Comparison of ENCODE assay signal across 24 cellular contexts in the genomic region with DNA sequence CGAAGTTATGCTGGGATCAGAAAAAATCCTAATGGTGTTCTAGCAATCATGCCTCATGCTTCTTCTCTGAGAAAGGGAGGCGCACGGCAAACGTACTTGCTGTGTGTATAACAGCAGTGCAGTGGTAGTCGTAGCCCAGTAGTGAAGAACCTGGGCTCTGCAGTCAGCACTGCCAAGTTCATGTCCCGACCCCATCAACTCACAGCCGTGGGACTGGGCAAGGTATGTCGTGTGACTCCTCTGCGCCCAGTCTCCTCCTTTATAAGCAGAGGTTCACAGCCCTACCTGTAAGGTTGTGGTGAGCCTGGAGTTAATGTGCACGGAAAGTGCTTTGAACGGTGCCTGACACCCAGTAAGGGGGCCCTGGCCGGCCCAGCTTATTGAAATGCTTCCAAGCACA. TPM values are rescaled to one million over a fixed set of nuclear protein-coding genes. Genes with fewer than 3 reads are reported as not detected.
DNase-seq lines count a peak whose midpoint lies in the region; ATAC-seq and TF ChIP-seq lines count a peak whose summit lies in the region.
"Had no signal": no experiment of that assay in that cellular context is flagged by ENCODE, and none has a peak within 500 bp of the region (broad histone marks: within the 10 kb centered on the region; RNA-seq: fewer than 3 reads in every experiment).

No MANE protein-coding gene starts in this region.

- TF ChIP-seq POLR2A in body of pancreas (IDR thresholded peaks at IDR 0.05), result no peak

- H3K79me2 ChIP-seq in hepatocyte, result peaks cover 30% of the 10 kb centered on the region

- H3K9ac ChIP-seq in NT2/D1 (ENCODE audit: insufficient read length, low read depth), result peak overlapping the region; percentile 26

- no peak overlapping the region for H3K4me3 ChIP-seq in NT2/D1 (ENCODE audit: insufficient read length, low read depth)
- H3K4me3 ChIP-seq in body of pancreas, result no peak overlapping the region
- no peak overlapping the region for H3K4me3 ChIP-seq in hepatocyte
- H3K4me3 ChIP-seq in thoracic aorta, result no peak overlapping the region
- H3K4me3 ChIP-seq: breast epithelium had no signal

- DNase-seq in NT2/D1 (ENCODE audit: low read depth, low spot score), result no peak
- no peak for DNase-seq in body of pancreas
- no peak for DNase-seq in hepatocyte (ENCODE audit: low spot score)
- no peak for DNase-seq in thoracic aorta (ENCODE audit: low spot score)
- no peak for DNase-seq in NOMO-1 treated with dmso at 0.1 percent for 144 hours (lab: John Stamatoyannopoulos, UW; ENCODE audit: unreplicated experiment)
- no peak for DNase-seq in stimulated activated CD4-positive, alpha-beta T cell treated with anti-CD3 and anti-CD28 coated beads, Interleukin-2, amount 100 ng/mL, for 24 hours
- DNase-seq: activated CD4-positive, alpha-beta T cell treated with anti-CD3 and anti-CD28 coated beads, Interleukin-2, amount 10 ng/mL, durations not matched to agents 7 days and 5 days; activated effector memory CD4-positive, alpha-beta T cell treated with Interleukin-2 at 50 U/mL for 16 hours; activated naive CD8-positive, alpha-beta T cell treated with anti-CD3 and anti-CD28 coated beads, Interleukin-2, amount 50 U/mL, for 24 hours; DND-41; hippocampal formation; islet precursor cell; mesendoderm; NCI-H1417 treated with DMSO at 0.1 percent for 48 hours; NCI-H2171 treated with DMSO at 0.1 percent for 48 hours; NCI-H69; SIG-M5; stimulated activated CD4-positive, alpha-beta T cell treated with anti-CD3 and anti-CD28 coated beads, Interleukin-1b, Interleukin-23, amount 100 ng/mL, for 48 hours; stimulated activated naive CD4-positive, alpha-beta T cell; T-helper 1 cell had no signal

- peak overlapping the region; percentile 40 for H3K4me2 ChIP-seq in hepatocyte

- ATAC-seq in body of pancreas (no peak), thoracic aorta (ENCODE audit: insufficient number of reproducible peaks, low FRiP score, low read depth) (no peak), HG03378 (IDR thresholded peaks at IDR 0.05; ENCODE audit: unreplicated experiment) (no peak), HG02973 (IDR thresholded peaks at IDR 0.05; ENCODE audit: unreplicated experiment) (no peak)
- ATAC-seq: activated naive CD8-positive, alpha-beta T cell treated with anti-CD3 and anti-CD28 coated beads, Interleukin-2, amount 50 U/mL, for 24 hours; natural killer cell treated with Interleukin-12 subunit alpha and Interleukin-12 subunit beta and Interleukin-15 and Interleukin-18, amount 100 ng/mL, for 72 hours had no signal

- H3K4me1 ChIP-seq in NT2/D1 (ENCODE audit: insufficient read depth, insufficient read length), result peaks cover 15% of the 10 kb centered on the region
- H3K4me1 ChIP-seq in body of pancreas, result peaks cover 48% of the 10 kb centered on the region
- peaks cover 37% of the 10 kb centered on the region for H3K4me1 ChIP-seq in hepatocyte (ENCODE audit: insufficient read depth)
- H3K4me1 ChIP-seq in thoracic aorta (ENCODE audit: control insufficient read depth in 1 of 2, low read depth in 2 of 2), result peaks cover 53 to 88% of the 10 kb centered on the region in 2 donors
- H3K4me1 ChIP-seq: breast epithelium had no signal

- no peaks in the 10 kb centered on the region for H3K9me2 ChIP-seq in hepatocyte (replicated peaks; ENCODE audit: insufficient read depth)

- H3K36me3 ChIP-seq in NT2/D1 (ENCODE audit: insufficient read depth, insufficient read length, low read length) (peaks cover 30% of the 10 kb centered on the region), body of pancreas (replicated peaks in 1 of 2; ENCODE audit: insufficient read depth in 1 of 2, low read depth in 2 of 2) (peaks cover 0 to 2% of the 10 kb centered on the region in 2 donors), hepatocyte (replicated peaks; ENCODE audit: insufficient read depth, low read depth) (no peaks in the 10 kb centered on the region), thoracic aorta (no peaks in the 10 kb centered on the region)
- H3K36me3 ChIP-seq: breast epithelium had no signal

- H4K20me1 ChIP-seq in hepatocyte (ENCODE audit: insufficient read depth, poor library complexity, severe bottlenecking), result no peaks in the 10 kb centered on the region

- H3K27me3 ChIP-seq in NT2/D1 (ENCODE audit: insufficient read depth, insufficient read length), result no peaks in the 10 kb centered on the region
- no peaks in the 10 kb centered on the region for H3K27me3 ChIP-seq in body of pancreas
- H3K27me3 ChIP-seq in hepatocyte, result no peaks in the 10 kb centered on the region
- no peaks in the 10 kb centered on the region for H3K27me3 ChIP-seq in thoracic aorta (replicated peaks; ENCODE audit: insufficient read depth)
- H3K27me3 ChIP-seq: breast epithelium had no signal

- intact Hi-C loops in body of pancreas (cut with DNase I), result no loop called here

- no peak overlapping the region for H2AFZ ChIP-seq in hepatocyte

- no peak for TF ChIP-seq CTCF in body of pancreas (IDR thresholded peaks at IDR 0.05)
- TF ChIP-seq CTCF in hepatocyte (IDR thresholded peaks at IDR 0.05; ENCODE audit: poor library complexity), result no peak
- TF ChIP-seq CTCF in thoracic aorta (IDR thresholded peaks at IDR 0.05), result no peak

- 72 to 79% methylated on average over 12 of the region's 12 CpGs for WGBS in body of pancreas, 2 donors
- 76% methylated on average over 12 of the region's 12 CpGs for WGBS in hepatocyte (ENCODE audit: low lambda C conversion rate, missing lambda C conversion rate)

- H3K27ac ChIP-seq in body of pancreas (peak overlapping the region in 3 of 4 donors; percentile 14 to 85 (median 84)), hepatocyte (peak overlapping the region; percentile 52), thoracic aorta (peak overlapping the region; percentile 77 to 83)
- H3K27ac ChIP-seq: breast epithelium had no signal

- H3K9me3 ChIP-seq in NT2/D1 (ENCODE audit: insufficient read depth, low read length), result no peaks in the 10 kb centered on the region
- H3K9me3 ChIP-seq in body of pancreas, result no peaks in the 10 kb centered on the region
- H3K9me3 ChIP-seq in hepatocyte (ENCODE audit: low read depth), result no peaks in the 10 kb centered on the region
- H3K9me3 ChIP-seq in thoracic aorta, result no peaks in the 10 kb centered on the region
- H3K9me3 ChIP-seq: breast epithelium had no signal

RNA-seq across cellular contexts. Expression of a gene that starts 26.7 kb away (rescaled TPM):
- total RNA-seq in body of pancreas, result 10 to 100 TPM; 13.8 to 16.9 TPM
- 26.4 and 27.3 TPM in 2 replicates for total RNA-seq in hepatocyte
- 30.9 and 34.7 TPM in 2 replicates for polyA plus RNA-seq in hepatocyte
- total RNA-seq in thoracic aorta, result 10 to 100 TPM; 43.6 to 48.1 TPM

RNA-seq across cellular contexts. Expression of a gene that starts 51.8 kb away (rescaled TPM):
- total RNA-seq in body of pancreas, result 1 to 10 TPM in 1 of 2 donors, under 1 TPM in 1; 0.52 to 3.0 TPM
- total RNA-seq in hepatocyte, result 1.7 and 2.0 TPM in 2 replicates
- 1.9 and 2.6 TPM in 2 replicates for polyA plus RNA-seq in hepatocyte
- 1 to 10 TPM; 1.3 to 3.9 TPM for total RNA-seq in thoracic aorta
